1 cellular context compared by ENCODE assay signal in genomic region chr2:25903216-25903776, GRCh38.
TF ChIP-seq lines count a peak whose summit lies in the region.

No MANE protein-coding gene starts in this region.

TF ChIP-seq in HCT116, 20 proteins besides CTCF, POLR2A, EP300 and RAD21 (continued from another document):
- TF ChIP-seq ATF3 (IDR thresholded peaks at IDR 0.05) (no peak), SP1 (IDR thresholded peaks at IDR 0.05; ENCODE audit: low read depth) (no peak), POLR2AphosphoS5 (IDR thresholded peaks at IDR 0.05; ENCODE audit: low read depth, low read length) (no peak), ZFX (IDR thresholded peaks at IDR 0.05) (no peak), FOSL1 (IDR thresholded peaks at IDR 0.05; ENCODE audit: low read depth) (no peak), REST (IDR thresholded peaks at IDR 0.05; ENCODE audit: low read depth) (no peak), SIN3A (IDR thresholded peaks at IDR 0.05; ENCODE audit: low read depth) (no peak), JUND (IDR thresholded peaks at IDR 0.05) (no peak), YY1 (IDR thresholded peaks at IDR 0.05; ENCODE audit: extremely low read depth, insufficient replicate concordance, low read depth, low read length) (no peak), EZH2 (IDR thresholded peaks at IDR 0.05) (no peak), ZBTB33 (IDR thresholded peaks at IDR 0.05; ENCODE audit: extremely low read depth, insufficient replicate concordance, low read length) (no peak)
